11 cellular contexts compared by ENCODE assay signal in the genomic region with DNA sequence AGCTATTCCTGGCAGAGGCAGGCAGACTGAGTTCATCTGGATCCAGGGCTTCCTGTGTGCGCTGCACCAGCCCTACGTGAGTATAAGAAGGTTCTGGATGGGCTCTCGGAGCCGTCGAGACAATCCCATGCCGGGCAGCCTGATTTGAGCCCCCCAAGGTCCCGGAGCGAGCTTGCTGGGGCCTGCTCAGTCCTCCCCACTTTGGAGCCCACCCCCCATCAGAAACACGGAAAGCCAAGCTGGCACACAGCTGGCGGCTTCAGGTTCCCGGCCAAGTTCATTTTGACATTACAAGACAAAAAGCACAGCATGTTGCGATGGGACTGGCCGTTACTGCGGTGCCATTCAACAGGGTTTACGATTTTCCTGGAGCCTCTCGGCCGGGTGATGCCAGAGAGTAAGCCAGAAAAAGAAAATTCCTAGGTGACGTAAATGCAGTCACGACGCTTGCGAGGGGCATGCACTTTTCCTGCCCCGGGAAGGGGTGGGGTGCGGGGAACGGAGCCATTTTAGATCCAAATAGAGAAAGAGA.
DNase-seq lines count a peak whose midpoint lies in the region; FAIRE-seq and TF ChIP-seq lines count a peak whose summit lies in the region.
"Had no signal": no experiment of that assay in that cellular context is flagged by ENCODE, and none has a peak within 500 bp of the region (broad histone marks: within the 10 kb centered on the region; RNA-seq: fewer than 3 reads in every experiment).

No MANE protein-coding gene starts in this region.

- H3K9ac ChIP-seq in fibroblast of lung (ENCODE audit: insufficient read depth, low read length) (peak overlapping the region; percentile 60), mucosa of stomach (ENCODE audit: low read length) (peak overlapping the region; percentile 37)

- H3K27me3 ChIP-seq in fibroblast of lung (ENCODE audit: control insufficient read depth, insufficient read depth, low read length) (no peaks in the 10 kb centered on the region), mucosa of stomach (ENCODE audit: control insufficient read depth, insufficient read depth, low read length) (no peaks in the 10 kb centered on the region)

- DNase-seq in NCI-H1105 treated with DMSO at 0.1 percent for 48 hours (lab: John Stamatoyannopoulos, UW) (peak; percentile 33), NCI-H1105 (lab: John Stamatoyannopoulos, UW) (no peak), fibroblast of lung (ENCODE audit: low read depth in 2 of 2) (peak; percentile 83 to 94), NCI-H187 treated with DMSO at 0.1 percent for 48 hours (lab: John Stamatoyannopoulos, UW) (no peak), NCI-H446 treated with DMSO at 0.1 percent for 48 hours (lab: John Stamatoyannopoulos, UW) (no peak), GM12891 (ENCODE audit: insufficient read length, low spot score) (no peak)
- DNase-seq: activated naive CD4-positive, alpha-beta T cell; GDM1 had no signal

- TF ChIP-seq POLR2A in GM12891 (IDR thresholded peaks at IDR 0.05; ENCODE audit: low read depth, low read length), result no peak

- H3K79me2 ChIP-seq in fibroblast of lung (ENCODE audit: control insufficient read depth, insufficient read depth, low read length), result no peaks in the 10 kb centered on the region

- H3K27ac ChIP-seq in fibroblast of lung (ENCODE audit: insufficient read depth, low read length), result peak overlapping the region; percentile 85
- H3K27ac ChIP-seq in urinary bladder (ENCODE audit: low read depth), result peak overlapping the region; percentile 92
- H3K27ac ChIP-seq: 22Rv1 had no signal

- no peak for TF ChIP-seq CTCF in fibroblast of lung (conservative IDR thresholded peaks at IDR 0.05 in 1 of 2, IDR thresholded peaks at IDR 0.05 in 1 of 2; ENCODE audit: low read depth in 1 of 2, low read length in 2 of 2)

- no peaks in the 10 kb centered on the region for H3K9me3 ChIP-seq in fibroblast of lung (ENCODE audit: control insufficient read depth, insufficient read depth, low read depth, low read length)
- H3K9me3 ChIP-seq in mucosa of stomach (ENCODE audit: control insufficient read depth, low read length), result no peaks in the 10 kb centered on the region

- WGBS in urinary bladder, result 11% methylated on average over 24 of the region's 24 CpGs

- peak overlapping the region; percentile 74 for H2AFZ ChIP-seq in fibroblast of lung (ENCODE audit: low read length)

- peak overlapping the region in 2 of 4 experiments; percentile 8 to 42 for H3K4me3 ChIP-seq in fibroblast of lung (replicated peaks in 1 of 4; ENCODE audit: control extremely low read depth in 1 of 4, insufficient read depth in 1 of 4, low read depth in 3 of 4, low read length in 4 of 4)
- H3K4me3 ChIP-seq in mucosa of stomach (ENCODE audit: low read length), result no peak overlapping the region
- H3K4me3 ChIP-seq in urinary bladder (ENCODE audit: low read depth, low read length), result no peak overlapping the region

- FAIRE-seq in GM12891 (lab: Jason Lieb, UNC), result no peak

- peak overlapping the region; percentile 87 for H3K4me2 ChIP-seq in fibroblast of lung (ENCODE audit: extremely low read depth, insufficient read depth, low read length)

- no peaks in the 10 kb centered on the region for H3K36me3 ChIP-seq in fibroblast of lung (ENCODE audit: control insufficient read depth, insufficient read depth, low read length)
- no peaks in the 10 kb centered on the region for H3K36me3 ChIP-seq in mucosa of stomach (ENCODE audit: control insufficient read depth, insufficient read depth, low read length)
- H3K36me3 ChIP-seq in urinary bladder (ENCODE audit: insufficient read depth), result no peaks in the 10 kb centered on the region

- H4K20me1 ChIP-seq in fibroblast of lung (ENCODE audit: control insufficient read depth, extremely low read depth, insufficient read depth, low read length), result no peaks in the 10 kb centered on the region

- H3K4me1 ChIP-seq in fibroblast of lung (ENCODE audit: control insufficient read depth, extremely low read depth, insufficient read depth, low read length) (peaks cover 12% of the 10 kb centered on the region), mucosa of stomach (ENCODE audit: control insufficient read depth, insufficient read depth, low read length) (peaks cover 4% of the 10 kb centered on the region), urinary bladder (ENCODE audit: insufficient read depth) (peaks cover 3% of the 10 kb centered on the region)

TF ChIP-seq in GM12891, 5 proteins besides CTCF, POLR2A, EP300 and RAD21:
- TF ChIP-seq TAF1 (IDR thresholded peaks at IDR 0.05; ENCODE audit: low read depth, low read length) (no peak), POU2F2 (IDR thresholded peaks at IDR 0.05; ENCODE audit: low read depth, low read length) (no peak), PAX5 (IDR thresholded peaks at IDR 0.05; ENCODE audit: insufficient read depth, low read length, severe bottlenecking) (no peak), POLR2AphosphoS5 (IDR thresholded peaks at IDR 0.05; ENCODE audit: low read depth, low read length) (no peak), SPI1 (IDR thresholded peaks at IDR 0.05; ENCODE audit: low read depth, low read length) (no peak)

Comparison
In these comparisons a context has a peak if more than half of its experiments do, and no peak if none do; other contexts are left out.
1. DNase-seq: peak in NCI-H1105 treated with DMSO at 0.1 percent for 48 hours (single experiment) and fibroblast of lung (2 of 2); none in NCI-H1105 (single experiment), NCI-H187 treated with DMSO at 0.1 percent for 48 hours (single experiment), NCI-H446 treated with DMSO at 0.1 percent for 48 hours (single experiment) and GM12891 (single experiment).